9 cellular contexts compared by ENCODE assay signal in the genomic region with DNA sequence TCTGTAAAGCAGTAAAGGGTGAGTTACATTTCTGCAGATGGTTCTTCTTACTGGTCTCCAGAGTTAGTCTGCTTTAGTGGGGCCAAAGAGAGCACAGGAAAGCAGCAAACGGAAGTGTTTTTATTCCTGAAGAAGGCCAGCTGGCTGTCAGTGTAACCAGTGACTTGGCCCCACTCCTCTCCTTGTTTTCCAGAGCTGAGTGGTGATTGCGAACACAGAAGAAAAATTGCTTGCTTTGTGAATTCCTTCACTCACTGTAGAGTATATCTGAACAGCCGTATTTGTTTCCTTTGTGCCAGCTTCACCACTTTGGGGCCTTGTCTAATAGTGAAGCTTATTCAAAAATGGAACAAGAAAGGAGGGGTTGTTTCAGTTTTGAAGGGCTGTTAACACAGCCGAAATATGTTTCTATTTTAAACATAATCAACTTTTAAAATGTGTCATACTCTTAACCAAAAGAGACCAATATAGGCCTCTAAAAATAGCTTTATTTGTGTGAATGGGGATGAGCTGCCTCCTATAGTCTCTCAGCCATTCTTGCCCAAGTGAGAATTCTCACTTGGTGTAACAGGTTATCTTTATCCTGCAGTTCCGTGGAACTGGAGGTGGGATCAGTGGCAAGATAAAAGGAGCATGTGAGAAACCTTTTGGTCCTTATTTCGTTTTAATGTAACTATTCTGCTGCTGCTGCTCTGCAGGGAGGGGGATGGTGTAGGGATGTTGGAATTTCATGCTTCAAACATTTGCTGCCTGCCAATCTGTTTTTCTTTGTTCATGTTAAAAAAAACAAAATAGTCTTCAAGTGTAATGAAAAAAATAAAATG. TPM values are rescaled to one million over a fixed set of nuclear protein-coding genes. Genes with fewer than 3 reads are reported as not detected.
A peak's percentile ranks its signal among the peaks of the same experiment; 100 is the strongest.
DNase-seq lines count a peak whose midpoint lies in the region; ATAC-seq and TF ChIP-seq lines count a peak whose summit lies in the region.
"Had no signal": no experiment of that assay in that cellular context is flagged by ENCODE, and none has a peak within 500 bp of the region (broad histone marks: within the 10 kb centered on the region; RNA-seq: fewer than 3 reads in every experiment).

No MANE protein-coding gene starts in this region.

- H3K27ac Mint-ChIP-seq in activated naive CD4-positive, alpha-beta T cell treated with anti-CD3 and anti-CD28 coated beads for 36 hours, result no peak overlapping the region
- H3K27ac Mint-ChIP-seq in T-helper 17 cell, result no peak overlapping the region
- H3K27ac Mint-ChIP-seq: stimulated activated naive CD8-positive, alpha-beta T cell treated with anti-CD3 and anti-CD28 coated beads, Interleukin-15, Interleukin-2, amounts not matched to agents 100 ng/mL and 50 ng/mL, for 24 hours had no signal

- H3K4me3 ChIP-seq in fibroblast of the aortic adventitia (ENCODE audit: low read depth, low read length), result no peak overlapping the region

- H3K9me3 Mint-ChIP-seq in activated naive CD4-positive, alpha-beta T cell treated with anti-CD3 and anti-CD28 coated beads for 36 hours, result no peaks in the 10 kb centered on the region
- H3K9me3 Mint-ChIP-seq: stimulated activated naive CD8-positive, alpha-beta T cell treated with anti-CD3 and anti-CD28 coated beads, Interleukin-15, Interleukin-2, amounts not matched to agents 100 ng/mL and 50 ng/mL, for 24 hours had no signal

- H3K4me1 Mint-ChIP-seq in activated naive CD4-positive, alpha-beta T cell treated with anti-CD3 and anti-CD28 coated beads for 36 hours (ENCODE audit: low read depth), result peaks cover 8% of the 10 kb centered on the region
- H3K4me1 Mint-ChIP-seq in T-helper 17 cell, result peaks cover 4% of the 10 kb centered on the region

- intact Hi-C loops in activated naive CD4-positive, alpha-beta T cell treated with anti-CD3 and anti-CD28 coated beads for 36 hours (cut with micrococcal nuclease), result no loop called here

- ATAC-seq in HG03095 (IDR thresholded peaks at IDR 0.05; ENCODE audit: unreplicated experiment) (peak; percentile 97), T-helper 17 cell (no peak)

- H3K4me3 Mint-ChIP-seq in activated naive CD4-positive, alpha-beta T cell treated with anti-CD3 and anti-CD28 coated beads for 36 hours, result no peak overlapping the region
- no peak overlapping the region for H3K4me3 Mint-ChIP-seq in T-helper 17 cell
- H3K4me3 Mint-ChIP-seq: stimulated activated naive CD8-positive, alpha-beta T cell treated with anti-CD3 and anti-CD28 coated beads, Interleukin-15, Interleukin-2, amounts not matched to agents 100 ng/mL and 50 ng/mL, for 24 hours had no signal

- CTCF ChIA-PET in activated naive CD4-positive, alpha-beta T cell treated with anti-CD3 and anti-CD28 coated beads for 36 hours (lab: Charles Lee), result interaction anchor here (0.7 to 0.8 kb wide), 2 partner anchors 8 to 566 kb away, joined by 3 to 4 read pairs; no protein-coding TSS in a partner anchor

- no peaks in the 10 kb centered on the region for H3K9me3 ChIP-seq in T-helper 17 cell (ENCODE audit: control insufficient read depth, low read length, poor library complexity, severe bottlenecking)

- H3K36me3 Mint-ChIP-seq in activated naive CD4-positive, alpha-beta T cell treated with anti-CD3 and anti-CD28 coated beads for 36 hours (ENCODE audit: low read depth), result no peaks in the 10 kb centered on the region
- H3K36me3 Mint-ChIP-seq in T-helper 17 cell (ENCODE audit: low read depth), result peaks cover 3% of the 10 kb centered on the region

- peak; percentile 8 for DNase-seq in activated naive CD4-positive, alpha-beta T cell treated with anti-CD3 and anti-CD28 coated beads for 36 hours
- DNase-seq in activated naive CD4-positive, alpha-beta T cell treated with Interleukin-2 at 50 U/mL for 16 hours, result no peak
- DNase-seq in fibroblast of the aortic adventitia (ENCODE audit: low read depth) (peak; percentile 88), superior temporal gyrus (ENCODE audit: extremely low spot score) (peak; percentile 24), T-helper 17 cell (no peak), Kasumi-1 (lab: John Stamatoyannopoulos, UW) (no peak), NCI-H1105 treated with DMSO at 0.1 percent for 48 hours (lab: John Stamatoyannopoulos, UW) (no peak)

- TF ChIP-seq CTCF in fibroblast of the aortic adventitia (IDR thresholded peaks at IDR 0.05; ENCODE audit: insufficient read depth, low read length), result no peak

- H3K27me3 Mint-ChIP-seq in activated naive CD4-positive, alpha-beta T cell treated with anti-CD3 and anti-CD28 coated beads for 36 hours (ENCODE audit: low read depth), result no peaks in the 10 kb centered on the region
- H3K27me3 Mint-ChIP-seq in T-helper 17 cell, result peaks cover 7% of the 10 kb centered on the region
- H3K27me3 Mint-ChIP-seq: stimulated activated naive CD8-positive, alpha-beta T cell treated with anti-CD3 and anti-CD28 coated beads, Interleukin-15, Interleukin-2, amounts not matched to agents 100 ng/mL and 50 ng/mL, for 24 hours had no signal

RNA-seq across cellular contexts. Expression of gene ZC2HC1B, which starts 37.8 kb away (rescaled TPM):
- not detected for total RNA-seq in activated naive CD4-positive, alpha-beta T cell treated with anti-CD3 and anti-CD28 coated beads for 36 hours
- total RNA-seq in fibroblast of the aortic adventitia (ENCODE audit: low replicate concordance) (not detected in 2 replicates), T-helper 17 cell (under 1 TPM in 1 of 2 donors, not detected in 1; 0.34 TPM)

RNA-seq across cellular contexts. Expression of gene LTV1, which starts 59.0 kb away (rescaled TPM):
- 10 to 100 TPM; 22.8 to 23.3 TPM for total RNA-seq in activated naive CD4-positive, alpha-beta T cell treated with anti-CD3 and anti-CD28 coated beads for 36 hours
- total RNA-seq in fibroblast of the aortic adventitia (ENCODE audit: low replicate concordance) (23.0 and 46.4 TPM in 2 replicates), T-helper 17 cell (10 to 100 TPM; 19.1 to 24.4 TPM)

Comparison
In these comparisons a context has a peak if more than half of its experiments do, and no peak if none do; other contexts are left out.
1. DNase-seq: peak in activated naive CD4-positive, alpha-beta T cell treated with anti-CD3 and anti-CD28 coated beads for 36 hours (single experiment), fibroblast of the aortic adventitia (single experiment) and superior temporal gyrus (single experiment); none in activated naive CD4-positive, alpha-beta T cell treated with Interleukin-2 at 50 U/mL for 16 hours (single experiment), T-helper 17 cell (0 of 3), Kasumi-1 (0 of 2) and NCI-H1105 treated with DMSO at 0.1 percent for 48 hours (single experiment).